In the genomic region with DNA sequence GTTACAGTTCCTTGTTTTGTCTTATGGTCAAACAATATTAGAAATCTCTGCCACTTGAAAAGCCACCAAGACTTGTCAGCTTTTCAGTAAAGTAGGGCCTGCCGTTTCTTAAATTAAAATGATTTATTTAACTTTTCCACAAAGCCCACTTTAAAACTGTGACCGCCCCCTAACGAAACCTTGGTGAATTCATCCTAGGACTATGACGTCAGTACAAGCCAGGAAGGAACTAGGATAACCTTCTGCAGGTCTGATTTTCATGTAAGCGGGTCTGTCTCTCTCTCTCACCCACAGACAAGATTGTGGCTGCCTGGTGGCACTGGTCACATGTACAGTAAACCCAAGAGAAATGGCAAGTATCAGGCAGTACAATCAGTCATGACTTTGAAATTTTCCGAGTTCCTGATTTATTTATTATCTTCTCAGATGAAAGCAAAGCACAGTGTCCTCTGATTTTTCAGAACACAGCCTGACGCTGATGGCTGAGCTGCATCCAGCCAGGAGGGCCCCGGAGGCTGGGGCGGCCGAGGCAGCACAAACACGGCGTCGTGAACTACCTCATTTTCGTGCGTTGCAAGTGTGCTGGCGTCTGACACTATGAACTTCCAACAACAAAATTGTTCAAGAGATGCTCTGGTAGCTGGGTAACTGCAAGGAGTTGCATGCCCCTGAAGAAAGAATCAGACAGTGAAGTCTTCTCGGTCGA, we compare ENCODE assay signal across 3 cellular contexts.
TF ChIP-seq lines count a peak whose summit lies in the region.

No MANE protein-coding gene starts in this region.

TF ChIP-seq in SK-N-SH, 30 proteins besides CTCF, POLR2A, EP300 and RAD21:
- TF ChIP-seq RCOR1 (IDR thresholded peaks at IDR 0.05; ENCODE audit: low read length) (no peak), RFX5 (IDR thresholded peaks at IDR 0.05; ENCODE audit: low read length) (no peak), MEF2A (IDR thresholded peaks at IDR 0.05; ENCODE audit: borderline replicate concordance, low read depth) (no peak), FOSL2 (IDR thresholded peaks at IDR 0.05; ENCODE audit: borderline replicate concordance, low read depth) (no peak), YY1 (IDR thresholded peaks at IDR 0.05; ENCODE audit: low read depth) (no peak)
TF ChIP-seq in SK-N-SH: peak in this region for 0.

TF ChIP-seq in SK-N-SH treated with all-trans-retinoic acid at 6 μM for 48 hours, 23 proteins besides CTCF, POLR2A, EP300 and RAD21:
- TF ChIP-seq ZC3H10 (CRISPR knock-in tag; IDR thresholded peaks at IDR 0.05) (no peak), OSR1 (CRISPR knock-in tag; IDR thresholded peaks at IDR 0.05) (no peak), ZNF70 (CRISPR knock-in tag; IDR thresholded peaks at IDR 0.05) (no peak), TCF4 (CRISPR knock-in tag; IDR thresholded peaks at IDR 0.05; ENCODE audit: borderline replicate concordance) (no peak), GLIS3 (CRISPR knock-in tag; IDR thresholded peaks at IDR 0.05) (no peak), ZNF565 (CRISPR knock-in tag; conservative IDR thresholded peaks at IDR 0.05; ENCODE audit: low read depth) (no peak), PPARA (CRISPR knock-in tag; IDR thresholded peaks at IDR 0.05; ENCODE audit: borderline replicate concordance) (no peak), CSDC2 (CRISPR knock-in tag; IDR thresholded peaks at IDR 0.05) (no peak), ESRRG (CRISPR knock-in tag; IDR thresholded peaks at IDR 0.05) (no peak), ZNF8 (CRISPR knock-in tag; IDR thresholded peaks at IDR 0.05) (no peak), ARNTL (CRISPR knock-in tag; IDR thresholded peaks at IDR 0.05; ENCODE audit: borderline replicate concordance, low read depth) (no peak), ZFP30 (CRISPR knock-in tag; IDR thresholded peaks at IDR 0.05) (no peak), ISL1 (CRISPR knock-in tag; IDR thresholded peaks at IDR 0.05) (no peak), BACH2 (CRISPR knock-in tag; IDR thresholded peaks at IDR 0.05; ENCODE audit: borderline replicate concordance) (no peak)
- TF ChIP-seq, protein P1, sequence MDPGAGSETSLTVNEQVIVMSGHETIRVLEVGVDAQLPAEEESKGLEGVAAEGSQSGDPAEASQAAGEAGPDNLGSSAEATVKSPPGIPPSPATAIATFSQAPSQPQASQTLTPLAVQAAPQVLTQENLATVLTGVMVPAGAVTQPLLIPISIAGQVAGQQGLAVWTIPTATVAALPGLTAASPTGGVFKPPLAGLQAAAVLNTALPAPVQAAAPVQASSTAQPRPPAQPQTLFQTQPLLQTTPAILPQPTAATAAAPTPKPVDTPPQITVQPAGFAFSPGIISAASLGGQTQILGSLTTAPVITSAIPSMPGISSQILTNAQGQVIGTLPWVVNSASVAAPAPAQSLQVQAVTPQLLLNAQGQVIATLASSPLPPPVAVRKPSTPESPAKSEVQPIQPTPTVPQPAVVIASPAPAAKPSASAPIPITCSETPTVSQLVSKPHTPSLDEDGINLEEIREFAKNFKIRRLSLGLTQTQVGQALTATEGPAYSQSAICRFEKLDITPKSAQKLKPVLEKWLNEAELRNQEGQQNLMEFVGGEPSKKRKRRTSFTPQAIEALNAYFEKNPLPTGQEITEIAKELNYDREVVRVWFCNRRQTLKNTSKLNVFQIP (CRISPR knock-in tag; IDR thresholded peaks at IDR 0.05; ENCODE audit: borderline replicate concordance, low read depth): no peak
- TF ChIP-seq, protein P2, sequence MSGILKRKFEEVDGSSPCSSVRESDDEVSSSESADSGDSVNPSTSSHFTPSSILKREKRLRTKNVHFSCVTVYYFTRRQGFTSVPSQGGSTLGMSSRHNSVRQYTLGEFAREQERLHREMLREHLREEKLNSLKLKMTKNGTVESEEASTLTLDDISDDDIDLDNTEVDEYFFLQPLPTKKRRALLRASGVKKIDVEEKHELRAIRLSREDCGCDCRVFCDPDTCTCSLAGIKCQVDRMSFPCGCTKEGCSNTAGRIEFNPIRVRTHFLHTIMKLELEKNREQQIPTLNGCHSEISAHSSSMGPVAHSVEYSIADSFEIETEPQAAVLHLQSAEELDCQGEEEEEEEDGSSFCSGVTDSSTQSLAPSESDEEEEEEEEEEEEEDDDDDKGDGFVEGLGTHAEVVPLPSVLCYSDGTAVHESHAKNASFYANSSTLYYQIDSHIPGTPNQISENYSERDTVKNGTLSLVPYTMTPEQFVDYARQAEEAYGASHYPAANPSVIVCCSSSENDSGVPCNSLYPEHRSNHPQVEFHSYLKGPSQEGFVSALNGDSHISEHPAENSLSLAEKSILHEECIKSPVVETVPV (CRISPR knock-in tag; IDR thresholded peaks at IDR 0.05): no peak
- TF ChIP-seq, protein P3, sequence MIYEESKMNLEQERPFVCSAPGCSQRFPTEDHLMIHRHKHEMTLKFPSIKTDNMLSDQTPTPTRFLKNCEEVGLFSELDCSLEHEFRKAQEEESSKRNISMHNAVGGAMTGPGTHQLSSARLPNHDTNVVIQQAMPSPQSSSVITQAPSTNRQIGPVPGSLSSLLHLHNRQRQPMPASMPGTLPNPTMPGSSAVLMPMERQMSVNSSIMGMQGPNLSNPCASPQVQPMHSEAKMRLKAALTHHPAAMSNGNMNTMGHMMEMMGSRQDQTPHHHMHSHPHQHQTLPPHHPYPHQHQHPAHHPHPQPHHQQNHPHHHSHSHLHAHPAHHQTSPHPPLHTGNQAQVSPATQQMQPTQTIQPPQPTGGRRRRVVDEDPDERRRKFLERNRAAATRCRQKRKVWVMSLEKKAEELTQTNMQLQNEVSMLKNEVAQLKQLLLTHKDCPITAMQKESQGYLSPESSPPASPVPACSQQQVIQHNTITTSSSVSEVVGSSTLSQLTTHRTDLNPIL (CRISPR knock-in tag; IDR thresholded peaks at IDR 0.05; ENCODE audit: low read depth): no peak
- TF ChIP-seq, protein P4, sequence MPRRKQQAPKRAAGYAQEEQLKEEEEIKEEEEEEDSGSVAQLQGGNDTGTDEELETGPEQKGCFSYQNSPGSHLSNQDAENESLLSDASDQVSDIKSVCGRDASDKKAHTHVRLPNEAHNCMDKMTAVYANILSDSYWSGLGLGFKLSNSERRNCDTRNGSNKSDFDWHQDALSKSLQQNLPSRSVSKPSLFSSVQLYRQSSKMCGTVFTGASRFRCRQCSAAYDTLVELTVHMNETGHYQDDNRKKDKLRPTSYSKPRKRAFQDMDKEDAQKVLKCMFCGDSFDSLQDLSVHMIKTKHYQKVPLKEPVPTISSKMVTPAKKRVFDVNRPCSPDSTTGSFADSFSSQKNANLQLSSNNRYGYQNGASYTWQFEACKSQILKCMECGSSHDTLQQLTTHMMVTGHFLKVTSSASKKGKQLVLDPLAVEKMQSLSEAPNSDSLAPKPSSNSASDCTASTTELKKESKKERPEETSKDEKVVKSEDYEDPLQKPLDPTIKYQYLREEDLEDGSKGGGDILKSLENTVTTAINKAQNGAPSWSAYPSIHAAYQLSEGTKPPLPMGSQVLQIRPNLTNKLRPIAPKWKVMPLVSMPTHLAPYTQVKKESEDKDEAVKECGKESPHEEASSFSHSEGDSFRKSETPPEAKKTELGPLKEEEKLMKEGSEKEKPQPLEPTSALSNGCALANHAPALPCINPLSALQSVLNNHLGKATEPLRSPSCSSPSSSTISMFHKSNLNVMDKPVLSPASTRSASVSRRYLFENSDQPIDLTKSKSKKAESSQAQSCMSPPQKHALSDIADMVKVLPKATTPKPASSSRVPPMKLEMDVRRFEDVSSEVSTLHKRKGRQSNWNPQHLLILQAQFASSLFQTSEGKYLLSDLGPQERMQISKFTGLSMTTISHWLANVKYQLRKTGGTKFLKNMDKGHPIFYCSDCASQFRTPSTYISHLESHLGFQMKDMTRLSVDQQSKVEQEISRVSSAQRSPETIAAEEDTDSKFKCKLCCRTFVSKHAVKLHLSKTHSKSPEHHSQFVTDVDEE (CRISPR knock-in tag; IDR thresholded peaks at IDR 0.05): no peak

TF ChIP-seq in H1, 55 proteins besides CTCF, POLR2A, EP300 and RAD21:
- TF ChIP-seq SIN3A (conservative IDR thresholded peaks at IDR 0.05 in 1 of 2, IDR thresholded peaks at IDR 0.05 in 1 of 2; ENCODE audit: low read depth in 1 of 2, low read length in 2 of 2) (no peak), NANOG (IDR thresholded peaks at IDR 0.05; ENCODE audit: insufficient read depth, low read depth, low read length, poor library complexity, severe bottlenecking) (no peak), CTBP2 (IDR thresholded peaks at IDR 0.05; ENCODE audit: borderline replicate concordance, insufficient read depth, insufficient read length, low read length) (no peak)
